Comparison of ENCODE assay signal across 24 cellular contexts in the genomic region with DNA sequence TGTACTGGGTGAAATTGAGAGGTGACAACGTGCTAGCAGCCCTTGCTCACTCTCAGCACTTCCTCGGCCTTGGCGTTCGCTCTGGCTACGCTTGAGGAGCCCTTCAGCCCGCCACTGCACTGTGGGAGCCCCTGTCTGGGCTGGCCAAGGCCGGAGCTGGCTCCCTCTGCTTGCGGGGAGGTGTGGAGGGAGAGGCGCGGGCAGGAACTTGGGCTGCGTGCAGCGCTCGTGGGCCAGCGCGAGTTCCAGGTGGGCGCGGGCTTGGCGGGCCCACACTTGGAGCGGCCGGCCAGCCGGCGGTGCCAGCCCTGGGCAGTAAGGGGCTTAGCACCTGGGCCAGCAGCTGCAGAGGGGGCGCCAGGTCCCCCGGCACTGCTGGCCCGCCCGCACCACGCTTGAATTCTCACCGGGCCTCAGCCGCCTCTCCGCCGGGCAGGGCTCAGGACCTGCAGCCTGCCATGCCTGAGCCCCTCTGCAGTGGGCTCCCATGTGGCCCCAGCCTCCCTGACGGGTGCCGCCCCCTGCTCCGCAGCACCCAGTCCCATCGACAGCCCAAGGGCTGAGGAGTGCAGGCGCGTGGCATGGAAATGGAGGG.
"Had no signal": no experiment of that assay in that cellular context is flagged by ENCODE, and none has a peak within 500 bp of the region (broad histone marks: within the 10 kb centered on the region; RNA-seq: fewer than 3 reads in every experiment).

No MANE protein-coding gene starts in this region.

- H3K9me3 ChIP-seq: colonic mucosa, esophagus squamous epithelium, gastrocnemius medialis, lower lobe of right lung had no signal

- H3K36me3 ChIP-seq: colonic mucosa, esophagus squamous epithelium, gastrocnemius medialis, heart right ventricle, left ventricle myocardium inferior, lower lobe of right lung had no signal

- H3K4me3 Mint-ChIP-seq: dendritic cell treated with granulocyte-macrophage colony-stimulating factor and Interleukin-4, amounts not matched to agents 40 ng/mL and 50 ng/mL, for 4 days; effector memory CD8-positive, alpha-beta T cell; endodermal cell had no signal

- H3K27me3 ChIP-seq: colonic mucosa, esophagus squamous epithelium, gastrocnemius medialis, heart right ventricle had no signal

- ATAC-seq: effector memory CD8-positive, alpha-beta T cell; esophagus mucosa; gastrocnemius medialis; heart right ventricle; left colon; left lobe of liver had no signal

- H3K27ac ChIP-seq: colonic mucosa, epithelial cell of prostate, esophagus squamous epithelium, gastrocnemius medialis, heart right ventricle, left ventricle myocardium inferior, lower lobe of right lung had no signal

- H3K9me3 Mint-ChIP-seq: dendritic cell treated with granulocyte-macrophage colony-stimulating factor and Interleukin-4, amounts not matched to agents 40 ng/mL and 50 ng/mL, for 4 days; effector memory CD8-positive, alpha-beta T cell had no signal

- H3K27me3 Mint-ChIP-seq: dendritic cell treated with granulocyte-macrophage colony-stimulating factor and Interleukin-4, amounts not matched to agents 40 ng/mL and 50 ng/mL, for 4 days had no signal

- H3K4me3 ChIP-seq: colonic mucosa, esophagus squamous epithelium, gastrocnemius medialis, heart right ventricle, left ventricle myocardium inferior, lower lobe of right lung had no signal

- DNase-seq: colonic mucosa; cortex of kidney; effector CD8-positive, alpha-beta T cell; effector memory CD8-positive, alpha-beta T cell; endodermal cell; erythroblast; esophagus squamous epithelium; foreskin fibroblast; foreskin melanocyte; gastrocnemius medialis; glutamatergic neuron; head of caudate nucleus; heart right ventricle; hippocampal formation; kidney glomerular epithelial cell; left colon; left ventricle myocardium inferior; lower lobe of right lung; mesendoderm; midbrain had no signal

- H3K27ac Mint-ChIP-seq: dendritic cell treated with granulocyte-macrophage colony-stimulating factor and Interleukin-4, amounts not matched to agents 40 ng/mL and 50 ng/mL, for 4 days; effector memory CD8-positive, alpha-beta T cell; endodermal cell had no signal

- H3K4me1 ChIP-seq: colonic mucosa, esophagus squamous epithelium, lower lobe of right lung had no signal
